ENCODE assay signal across 8 cellular contexts in the genomic region with DNA sequence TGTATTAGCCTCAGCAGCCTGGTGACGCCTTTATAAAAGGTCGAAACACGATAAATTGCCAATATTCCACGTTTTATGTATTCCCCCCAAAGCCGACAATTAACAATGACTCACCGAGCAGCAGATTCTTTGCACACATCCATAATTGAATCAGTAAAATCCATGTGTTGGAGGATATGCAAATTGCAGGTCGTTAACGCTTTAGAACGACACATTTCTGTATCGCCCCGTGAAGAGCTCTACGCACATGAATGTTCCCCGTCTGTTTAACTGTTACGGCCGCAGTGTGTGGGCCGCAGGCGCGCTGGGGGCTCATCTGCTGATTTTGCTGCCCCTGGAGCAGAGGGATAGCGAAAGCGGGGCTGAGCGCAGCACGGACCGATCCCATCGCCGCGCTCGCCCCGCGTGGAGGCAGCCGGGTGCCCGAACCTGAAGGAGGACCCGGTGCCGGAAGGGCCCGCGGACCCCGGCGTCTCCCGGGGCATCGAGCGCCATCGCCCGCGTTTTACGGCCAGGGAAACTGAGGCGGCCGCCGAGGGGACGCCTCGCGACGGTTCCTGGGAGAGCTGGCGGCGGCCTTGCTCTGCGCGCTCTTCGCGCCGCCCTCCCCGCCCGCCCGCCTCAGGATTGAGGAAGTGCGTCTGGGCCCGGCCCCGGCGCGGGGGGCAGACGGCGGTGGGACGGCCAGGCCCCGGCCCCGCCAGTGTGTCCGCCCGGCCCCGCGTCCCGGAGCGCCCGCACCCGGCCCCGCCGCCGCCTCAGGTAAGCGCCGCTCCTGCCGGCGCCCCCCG. TPM values are rescaled to one million over a fixed set of nuclear protein-coding genes. Genes with fewer than 3 reads are reported as not detected.
DNase-seq lines count a peak whose midpoint lies in the region; ATAC-seq and TF ChIP-seq lines count a peak whose summit lies in the region.

A gene with protein sequence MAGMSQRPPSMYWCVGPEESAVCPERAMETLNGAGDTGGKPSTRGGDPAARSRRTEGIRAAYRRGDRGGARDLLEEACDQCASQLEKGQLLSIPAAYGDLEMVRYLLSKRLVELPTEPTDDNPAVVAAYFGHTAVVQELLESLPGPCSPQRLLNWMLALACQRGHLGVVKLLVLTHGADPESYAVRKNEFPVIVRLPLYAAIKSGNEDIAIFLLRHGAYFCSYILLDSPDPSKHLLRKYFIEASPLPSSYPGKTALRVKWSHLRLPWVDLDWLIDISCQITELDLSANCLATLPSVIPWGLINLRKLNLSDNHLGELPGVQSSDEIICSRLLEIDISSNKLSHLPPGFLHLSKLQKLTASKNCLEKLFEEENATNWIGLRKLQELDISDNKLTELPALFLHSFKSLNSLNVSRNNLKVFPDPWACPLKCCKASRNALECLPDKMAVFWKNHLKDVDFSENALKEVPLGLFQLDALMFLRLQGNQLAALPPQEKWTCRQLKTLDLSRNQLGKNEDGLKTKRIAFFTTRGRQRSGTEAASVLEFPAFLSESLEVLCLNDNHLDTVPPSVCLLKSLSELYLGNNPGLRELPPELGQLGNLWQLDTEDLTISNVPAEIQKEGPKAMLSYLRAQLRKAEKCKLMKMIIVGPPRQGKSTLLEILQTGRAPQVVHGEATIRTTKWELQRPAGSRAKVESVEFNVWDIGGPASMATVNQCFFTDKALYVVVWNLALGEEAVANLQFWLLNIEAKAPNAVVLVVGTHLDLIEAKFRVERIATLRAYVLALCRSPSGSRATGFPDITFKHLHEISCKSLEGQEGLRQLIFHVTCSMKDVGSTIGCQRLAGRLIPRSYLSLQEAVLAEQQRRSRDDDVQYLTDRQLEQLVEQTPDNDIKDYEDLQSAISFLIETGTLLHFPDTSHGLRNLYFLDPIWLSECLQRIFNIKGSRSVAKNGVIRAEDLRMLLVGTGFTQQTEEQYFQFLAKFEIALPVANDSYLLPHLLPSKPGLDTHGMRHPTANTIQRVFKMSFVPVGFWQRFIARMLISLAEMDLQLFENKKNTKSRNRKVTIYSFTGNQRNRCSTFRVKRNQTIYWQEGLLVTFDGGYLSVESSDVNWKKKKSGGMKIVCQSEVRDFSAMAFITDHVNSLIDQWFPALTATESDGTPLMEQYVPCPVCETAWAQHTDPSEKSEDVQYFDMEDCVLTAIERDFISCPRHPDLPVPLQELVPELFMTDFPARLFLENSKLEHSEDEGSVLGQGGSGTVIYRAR (N-terminal part only) (plus strand): TSS at position 668 of the 791 bp plus-strand sequence. CDS start 5,276 bp downstream, outside the sequence.

- H3K27ac ChIP-seq in BLaER1, result peak within 1 kb of the TSS; percentile 65
- H3K27ac ChIP-seq in gastroesophageal sphincter, result peak within 1 kb of the TSS in 3 of 4 donors; percentile 76 to 84 (median 78)

- peak within 1 kb of the TSS; percentile 86 for H3K4me2 ChIP-seq in BLaER1

- peak within 1 kb of the TSS; percentile 75 for H3K4me3 ChIP-seq in BLaER1
- peak within 1 kb of the TSS; percentile 46 to 73 for H3K4me3 ChIP-seq in gastroesophageal sphincter

- peak; percentile 63 for DNase-seq in activated CD8-positive, alpha-beta memory T cell treated with anti-CD3 and anti-CD28 coated beads, Interleukin-2, amount 50 U/mL, for 48 hours
- DNase-seq in osteocyte (ENCODE audit: extremely low spot score, unreplicated experiment) (no peak), SK-N-DZ (ENCODE audit: low spot score) (no peak)

- no peaks in the 10 kb centered on the region for H3K9me3 Mint-ChIP-seq in osteocyte (ENCODE audit: unreplicated experiment)

- H3K9me3 ChIP-seq in BLaER1 (no peaks in the 10 kb centered on the region), gastroesophageal sphincter (no peaks in the 10 kb centered on the region)

- WGBS in gastroesophageal sphincter (ENCODE audit: low coverage in 1 of 2), 2 donors, result 3 to 7% methylated on average over 5 to 6 of the region's 87 CpGs

- H3K4me3 Mint-ChIP-seq in osteocyte (ENCODE audit: unreplicated experiment), result peak within 1 kb of the TSS; percentile 79

- no peaks in the 10 kb centered on the region for H3K27me3 Mint-ChIP-seq in osteocyte (ENCODE audit: unreplicated experiment)

- H3K4me1 ChIP-seq in BLaER1 (peaks cover 37% of the 10 kb centered on the region), gastroesophageal sphincter (peaks cover 0 to 43% (median 4%) of the 10 kb centered on the region in 3 donors)

- TF ChIP-seq RAD21 in Ishikawa (IDR thresholded peaks at IDR 0.05; ENCODE audit: low read depth), result no peak

- H3K9ac ChIP-seq in BLaER1, result peak within 1 kb of the TSS; percentile 71

- H3K27me3 ChIP-seq in BLaER1 (peaks cover 78% of the 10 kb centered on the region), gastroesophageal sphincter (peaks cover 58% of the 10 kb centered on the region)

- ATAC-seq in gastroesophageal sphincter (peak; percentile 64), HG03039 (IDR thresholded peaks at IDR 0.05; ENCODE audit: unreplicated experiment) (no peak)

- TF ChIP-seq CTCF in gastroesophageal sphincter (IDR thresholded peaks at IDR 0.05), result no peak
- TF ChIP-seq CTCF in osteocyte (IDR thresholded peaks at IDR 0.05), result no peak

- H4K20me1 ChIP-seq in BLaER1, result peaks cover 22% of the 10 kb centered on the region; the same call in 1 of the 2 replicates

- peaks cover 2% of the 10 kb centered on the region for H3K36me3 Mint-ChIP-seq in osteocyte (ENCODE audit: unreplicated experiment)

- H3K4me1 Mint-ChIP-seq in osteocyte (ENCODE audit: unreplicated experiment), result peaks cover 17% of the 10 kb centered on the region

- H3K27ac Mint-ChIP-seq in osteocyte (ENCODE audit: unreplicated experiment), result peak within 1 kb of the TSS; percentile 29

- peak; percentile 58 for TF ChIP-seq POLR2A in GM19099 (IDR thresholded peaks at IDR 0.05; ENCODE audit: extremely low read depth, insufficient read length, low read depth)
- TF ChIP-seq POLR2A in gastroesophageal sphincter (IDR thresholded peaks at IDR 0.05), result peak; percentile 23 to 36

- TF ChIP-seq EP300 in Ishikawa (IDR thresholded peaks at IDR 0.05; ENCODE audit: borderline replicate concordance) (no peak), gastroesophageal sphincter (IDR thresholded peaks at IDR 0.05) (no peak)

- H3K36me3 ChIP-seq in BLaER1 (no peaks in the 10 kb centered on the region), gastroesophageal sphincter (no peaks in the 10 kb centered on the region)

TF ChIP-seq in Ishikawa, 13 proteins besides CTCF, POLR2A, EP300 and RAD21:
- no peak for TF ChIP-seq YY1 (IDR thresholded peaks at IDR 0.05; ENCODE audit: low read depth)
- no peak for TF ChIP-seq TCF12 (IDR thresholded peaks at IDR 0.05; ENCODE audit: low read depth)
- no peak for TF ChIP-seq CEBPB (IDR thresholded peaks at IDR 0.05)
- no peak for TF ChIP-seq NFIC (IDR thresholded peaks at IDR 0.05)
- TF ChIP-seq, protein P1, sequence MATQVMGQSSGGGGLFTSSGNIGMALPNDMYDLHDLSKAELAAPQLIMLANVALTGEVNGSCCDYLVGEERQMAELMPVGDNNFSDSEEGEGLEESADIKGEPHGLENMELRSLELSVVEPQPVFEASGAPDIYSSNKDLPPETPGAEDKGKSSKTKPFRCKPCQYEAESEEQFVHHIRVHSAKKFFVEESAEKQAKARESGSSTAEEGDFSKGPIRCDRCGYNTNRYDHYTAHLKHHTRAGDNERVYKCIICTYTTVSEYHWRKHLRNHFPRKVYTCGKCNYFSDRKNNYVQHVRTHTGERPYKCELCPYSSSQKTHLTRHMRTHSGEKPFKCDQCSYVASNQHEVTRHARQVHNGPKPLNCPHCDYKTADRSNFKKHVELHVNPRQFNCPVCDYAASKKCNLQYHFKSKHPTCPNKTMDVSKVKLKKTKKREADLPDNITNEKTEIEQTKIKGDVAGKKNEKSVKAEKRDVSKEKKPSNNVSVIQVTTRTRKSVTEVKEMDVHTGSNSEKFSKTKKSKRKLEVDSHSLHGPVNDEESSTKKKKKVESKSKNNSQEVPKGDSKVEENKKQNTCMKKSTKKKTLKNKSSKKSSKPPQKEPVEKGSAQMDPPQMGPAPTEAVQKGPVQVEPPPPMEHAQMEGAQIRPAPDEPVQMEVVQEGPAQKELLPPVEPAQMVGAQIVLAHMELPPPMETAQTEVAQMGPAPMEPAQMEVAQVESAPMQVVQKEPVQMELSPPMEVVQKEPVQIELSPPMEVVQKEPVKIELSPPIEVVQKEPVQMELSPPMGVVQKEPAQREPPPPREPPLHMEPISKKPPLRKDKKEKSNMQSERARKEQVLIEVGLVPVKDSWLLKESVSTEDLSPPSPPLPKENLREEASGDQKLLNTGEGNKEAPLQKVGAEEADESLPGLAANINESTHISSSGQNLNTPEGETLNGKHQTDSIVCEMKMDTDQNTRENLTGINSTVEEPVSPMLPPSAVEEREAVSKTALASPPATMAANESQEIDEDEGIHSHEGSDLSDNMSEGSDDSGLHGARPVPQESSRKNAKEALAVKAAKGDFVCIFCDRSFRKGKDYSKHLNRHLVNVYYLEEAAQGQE (IDR thresholded peaks at IDR 0.05; ENCODE audit: low read depth), result no peak
- TF ChIP-seq CREB1 (IDR thresholded peaks at IDR 0.05; ENCODE audit: low read depth), result no peak
- TF ChIP-seq TAF1 (IDR thresholded peaks at IDR 0.05; ENCODE audit: low read depth), result peak; percentile 43; the same call in 1 of the 2 replicates
- TF ChIP-seq ZBTB7A (IDR thresholded peaks at IDR 0.05; ENCODE audit: low read depth), result peak; percentile 31; the same call in 1 of the 2 replicates
- TF ChIP-seq, protein P2, sequence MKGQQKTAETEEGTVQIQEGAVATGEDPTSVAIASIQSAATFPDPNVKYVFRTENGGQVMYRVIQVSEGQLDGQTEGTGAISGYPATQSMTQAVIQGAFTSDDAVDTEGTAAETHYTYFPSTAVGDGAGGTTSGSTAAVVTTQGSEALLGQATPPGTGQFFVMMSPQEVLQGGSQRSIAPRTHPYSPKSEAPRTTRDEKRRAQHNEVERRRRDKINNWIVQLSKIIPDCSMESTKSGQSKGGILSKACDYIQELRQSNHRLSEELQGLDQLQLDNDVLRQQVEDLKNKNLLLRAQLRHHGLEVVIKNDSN (IDR thresholded peaks at IDR 0.05), result no peak
- TF ChIP-seq, protein P3, sequence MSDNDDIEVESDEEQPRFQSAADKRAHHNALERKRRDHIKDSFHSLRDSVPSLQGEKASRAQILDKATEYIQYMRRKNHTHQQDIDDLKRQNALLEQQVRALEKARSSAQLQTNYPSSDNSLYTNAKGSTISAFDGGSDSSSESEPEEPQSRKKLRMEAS (IDR thresholded peaks at IDR 0.05), result peak; percentile 15; the same call in 1 of the 2 replicates

RNA-seq across cellular contexts. Expression of the gene that starts here (rescaled TPM):
- total RNA-seq in gastroesophageal sphincter, result 10 to 100 TPM; 12.1 to 23.8 (median 15.2) TPM
- 10.8 and 16.3 TPM in 2 replicates for total RNA-seq in osteocyte
- polyA plus RNA-seq in SK-N-DZ (2014; cell fraction: cytosol; rRNA removed), result not detected in 2 replicates
- polyA plus RNA-seq in SK-N-DZ (2014; cell fraction: nucleus; rRNA removed), result 0.09 TPM in 1 of 2 replicates, not detected in the other
